ENCODE assay signal across 9 cellular contexts in the genomic region with DNA sequence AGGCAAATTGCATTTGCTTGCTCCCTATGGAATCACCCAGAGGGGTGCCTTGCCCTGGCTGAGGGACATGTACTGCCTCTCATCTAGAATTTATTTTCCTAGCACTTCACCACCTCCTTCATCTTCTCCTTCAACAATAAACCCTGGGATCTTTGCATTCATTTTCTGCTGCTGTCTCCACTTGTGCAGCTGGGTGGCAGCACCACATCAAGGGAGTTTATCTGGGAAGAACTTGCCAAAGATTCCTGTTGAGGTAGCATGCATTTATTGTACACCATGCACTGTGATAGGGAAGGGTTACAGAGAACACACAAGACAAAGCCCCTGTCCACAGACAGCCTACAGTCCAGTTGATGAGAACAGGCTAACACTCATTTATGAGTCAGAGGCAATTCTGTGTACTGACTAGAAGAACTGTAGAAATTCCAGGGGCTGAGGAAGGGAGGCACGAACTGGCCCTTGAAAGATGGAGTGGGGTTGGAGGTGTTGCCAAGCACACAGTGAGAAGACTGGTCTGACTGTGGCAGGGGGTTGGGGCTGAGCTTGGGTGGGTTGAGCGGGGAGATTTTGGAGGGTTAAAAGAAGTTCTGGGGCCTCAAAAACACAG. TPM values are rescaled to one million over a fixed set of nuclear protein-coding genes. Genes with fewer than 3 reads are reported as not detected.
DNase-seq lines count a peak whose midpoint lies in the region; ATAC-seq and TF ChIP-seq lines count a peak whose summit lies in the region.
"Had no signal": no experiment of that assay in that cellular context is flagged by ENCODE, and none has a peak within 500 bp of the region (broad histone marks: within the 10 kb centered on the region; RNA-seq: fewer than 3 reads in every experiment).

No MANE protein-coding gene starts in this region.

- H3K36me3 Mint-ChIP-seq in activated CD4-positive, alpha-beta memory T cell treated with anti-CD3 and anti-CD28 coated beads for 36 hours, result peaks cover 25% of the 10 kb centered on the region
- H3K36me3 Mint-ChIP-seq in activated CD4-positive, alpha-beta memory T cell treated with anti-CD3 and anti-CD28 coated beads, Interleukin-2, amount 10 ng/mL, durations not matched to agents 7 days and 5 days (ENCODE audit: low read depth), result peaks cover 59% of the 10 kb centered on the region
- peaks cover 39% of the 10 kb centered on the region for H3K36me3 Mint-ChIP-seq in nephron (ENCODE audit: low read depth)

- H3K27ac ChIP-seq in dorsolateral prefrontal cortex, result no peak overlapping the region

- H3K9me3 Mint-ChIP-seq in activated CD4-positive, alpha-beta memory T cell treated with anti-CD3 and anti-CD28 coated beads for 36 hours, result no peaks in the 10 kb centered on the region
- H3K9me3 Mint-ChIP-seq in activated CD4-positive, alpha-beta memory T cell treated with anti-CD3 and anti-CD28 coated beads, Interleukin-2, amount 10 ng/mL, durations not matched to agents 7 days and 5 days, result no peaks in the 10 kb centered on the region
- H3K9me3 Mint-ChIP-seq in nephron, result no peaks in the 10 kb centered on the region

- peak; percentile 34 to 74 (median 64) for TF ChIP-seq CTCF in dorsolateral prefrontal cortex (IDR thresholded peaks at IDR 0.05 in 54 of 56, conservative IDR thresholded peaks at IDR 0.05 in 2 of 56; ENCODE audit: low read depth in 1 of 56, partially characterized antibody in 56 of 56)
- peak; percentile 55 to 57 (median 57) for TF ChIP-seq CTCF in nephron (IDR thresholded peaks at IDR 0.05; ENCODE audit: unreplicated experiment in 3 of 3)

- no peaks in the 10 kb centered on the region for H3K27me3 ChIP-seq in dorsolateral prefrontal cortex

- ATAC-seq in HG03159 (IDR thresholded peaks at IDR 0.05; ENCODE audit: unreplicated experiment), result no peak

- H3K4me3 Mint-ChIP-seq in activated CD4-positive, alpha-beta memory T cell treated with anti-CD3 and anti-CD28 coated beads for 36 hours, result no peak overlapping the region
- no peak overlapping the region for H3K4me3 Mint-ChIP-seq in activated CD4-positive, alpha-beta memory T cell treated with anti-CD3 and anti-CD28 coated beads, Interleukin-2, amount 10 ng/mL, durations not matched to agents 7 days and 5 days
- no peak overlapping the region for H3K4me3 Mint-ChIP-seq in nephron

- POLR2A ChIA-PET in activated CD4-positive, alpha-beta memory T cell treated with anti-CD3 and anti-CD28 coated beads for 36 hours (lab: Charles Lee), result no interaction called here
- POLR2A ChIA-PET in activated CD4-positive, alpha-beta memory T cell treated with anti-CD3 and anti-CD28 coated beads, Interleukin-2, amount 10 ng/mL, durations not matched to agents 7 days and 5 days (lab: Charles Lee), result interaction anchor here (1.1 kb wide), 1 partner anchor 382 kb away, joined by 3 read pairs; no protein-coding TSS in a partner anchor

- no peak for DNase-seq in activated CD4-positive, alpha-beta memory T cell treated with anti-CD3 and anti-CD28 coated beads for 36 hours
- DNase-seq in activated CD4-positive, alpha-beta memory T cell treated with anti-CD3 and anti-CD28 coated beads, Interleukin-2, amount 10 ng/mL, durations not matched to agents 7 days and 5 days, result no peak
- DNase-seq in NCI-H82 (lab: John Stamatoyannopoulos, UW) (peak; percentile 61), dorsolateral prefrontal cortex (peak in 5 of 10 donors; percentile 38 to 63 (median 43)), 8988T (no peak)
- DNase-seq in stimulated activated CD4-positive, alpha-beta T cell treated with anti-CD3 and anti-CD28 coated beads, Interleukin-15, amount 100 ng/mL, for 24 hours, result no peak

- H3K4me1 Mint-ChIP-seq in activated CD4-positive, alpha-beta memory T cell treated with anti-CD3 and anti-CD28 coated beads for 36 hours (ENCODE audit: low read depth), result peaks cover 3% of the 10 kb centered on the region
- peaks cover 5% of the 10 kb centered on the region for H3K4me1 Mint-ChIP-seq in activated CD4-positive, alpha-beta memory T cell treated with anti-CD3 and anti-CD28 coated beads, Interleukin-2, amount 10 ng/mL, durations not matched to agents 7 days and 5 days
- no peaks in the 10 kb centered on the region for H3K4me1 Mint-ChIP-seq in nephron

- CTCF ChIA-PET in activated CD4-positive, alpha-beta memory T cell treated with anti-CD3 and anti-CD28 coated beads for 36 hours (lab: Charles Lee), result interaction anchor here (1.1 to 1.4 kb wide), 3 partner anchors 45 to 71 kb away, joined by 3 to 4 read pairs (median 3); a partner anchor contains a TSS
- CTCF ChIA-PET in activated CD4-positive, alpha-beta memory T cell treated with anti-CD3 and anti-CD28 coated beads, Interleukin-2, amount 10 ng/mL, durations not matched to agents 7 days and 5 days (lab: Charles Lee), result interaction anchor here (1.6 kb wide), 1 partner anchor 9 kb away, joined by 4 read pairs; no protein-coding TSS in a partner anchor

- intact Hi-C loops in activated CD4-positive, alpha-beta memory T cell treated with anti-CD3 and anti-CD28 coated beads for 36 hours (cut with micrococcal nuclease), result no loop called here
- intact Hi-C loops in dorsolateral prefrontal cortex (cut with DNase I), result loop anchor here in 1 of 2 donors (5.0 kb wide), 1 partner anchor 370 kb away; no protein-coding TSS in a partner anchor

- H3K27me3 Mint-ChIP-seq in activated CD4-positive, alpha-beta memory T cell treated with anti-CD3 and anti-CD28 coated beads for 36 hours, result no peaks in the 10 kb centered on the region
- H3K27me3 Mint-ChIP-seq in activated CD4-positive, alpha-beta memory T cell treated with anti-CD3 and anti-CD28 coated beads, Interleukin-2, amount 10 ng/mL, durations not matched to agents 7 days and 5 days, result no peaks in the 10 kb centered on the region
- no peaks in the 10 kb centered on the region for H3K27me3 Mint-ChIP-seq in nephron (ENCODE audit: low read depth)

- H3K27ac Mint-ChIP-seq in activated CD4-positive, alpha-beta memory T cell treated with anti-CD3 and anti-CD28 coated beads for 36 hours, result peak overlapping the region; percentile 11
- H3K27ac Mint-ChIP-seq in activated CD4-positive, alpha-beta memory T cell treated with anti-CD3 and anti-CD28 coated beads, Interleukin-2, amount 10 ng/mL, durations not matched to agents 7 days and 5 days, result no peak overlapping the region
- H3K27ac Mint-ChIP-seq in nephron, result no peak overlapping the region

- H3K4me3 ChIP-seq in dorsolateral prefrontal cortex, result no peak overlapping the region

RNA-seq across cellular contexts. Expression of a gene that starts 17.5 kb away (rescaled TPM):
- total RNA-seq in activated CD4-positive, alpha-beta memory T cell treated with anti-CD3 and anti-CD28 coated beads for 36 hours, result not detected
- total RNA-seq in activated CD4-positive, alpha-beta memory T cell treated with anti-CD3 and anti-CD28 coated beads, Interleukin-2, amount 10 ng/mL, durations not matched to agents 7 days and 5 days, result not detected
- not detected for total RNA-seq in dorsolateral prefrontal cortex
- total RNA-seq: aorta had no signal

RNA-seq across cellular contexts. Expression of a gene that starts 30.0 kb away (rescaled TPM):
- 100 to 1,000 TPM; 109 to 120 TPM for total RNA-seq in activated CD4-positive, alpha-beta memory T cell treated with anti-CD3 and anti-CD28 coated beads for 36 hours
- 100 to 1,000 TPM; 126 TPM for total RNA-seq in activated CD4-positive, alpha-beta memory T cell treated with anti-CD3 and anti-CD28 coated beads, Interleukin-2, amount 10 ng/mL, durations not matched to agents 7 days and 5 days
- total RNA-seq in dorsolateral prefrontal cortex, result 100 to 1,000 TPM in 93 of 120 experiments, 10 to 100 TPM in 27; 88.7 to 138 (median 107) TPM

RNA-seq across cellular contexts. Expression of a gene that starts 56.5 kb away (rescaled TPM):
- total RNA-seq in activated CD4-positive, alpha-beta memory T cell treated with anti-CD3 and anti-CD28 coated beads for 36 hours, result 10 to 100 TPM; 47.2 to 60.8 TPM
- total RNA-seq in activated CD4-positive, alpha-beta memory T cell treated with anti-CD3 and anti-CD28 coated beads, Interleukin-2, amount 10 ng/mL, durations not matched to agents 7 days and 5 days, result 10 to 100 TPM; 70.3 to 71.2 TPM
- total RNA-seq in dorsolateral prefrontal cortex, result 10 to 100 TPM; 39.1 to 99.6 (median 61.8) TPM
